In genomic region chr16:30894540-30895368, GRCh38 we compare ENCODE assay signal across 8 cellular contexts. TPM values are rescaled to one million over a fixed set of nuclear protein-coding genes. Genes with fewer than 3 reads are reported as not detected.
A peak's percentile ranks its signal among the peaks of the same experiment; 100 is the strongest.
DNase-seq lines count a peak whose midpoint lies in the region; ATAC-seq and TF ChIP-seq lines count a peak whose summit lies in the region.

No MANE protein-coding gene starts in this region.

- no peaks in the 10 kb centered on the region for H3K27me3 Mint-ChIP-seq in activated CD4-positive, alpha-beta T cell treated with anti-CD3 and anti-CD28 coated beads, Interleukin-2, amount 10 ng/mL, durations not matched to agents 7 days and 5 days

- H3K36me3 Mint-ChIP-seq in activated CD4-positive, alpha-beta T cell treated with anti-CD3 and anti-CD28 coated beads, Interleukin-2, amount 10 ng/mL, durations not matched to agents 7 days and 5 days (ENCODE audit: low read depth) = peaks cover 14% of the 10 kb centered on the region

- H3K27ac Mint-ChIP-seq in activated CD4-positive, alpha-beta T cell treated with anti-CD3 and anti-CD28 coated beads, Interleukin-2, amount 10 ng/mL, durations not matched to agents 7 days and 5 days = peak overlapping the region; percentile 88

- H3K36me3 ChIP-seq in adrenal gland (replicated peaks in 1 of 2) = peaks cover 0 to 3% of the 10 kb centered on the region in 2 donors
- peaks cover 0 to 18% of the 10 kb centered on the region in 2 donors for H3K36me3 ChIP-seq in left lung
- peaks cover 6% of the 10 kb centered on the region for H3K36me3 ChIP-seq in thoracic aorta

- peaks cover 55% of the 10 kb centered on the region for H3K4me1 Mint-ChIP-seq in activated CD4-positive, alpha-beta T cell treated with anti-CD3 and anti-CD28 coated beads, Interleukin-2, amount 10 ng/mL, durations not matched to agents 7 days and 5 days

- ATAC-seq in left lung = no peak
- no peak for ATAC-seq in thoracic aorta (ENCODE audit: insufficient number of reproducible peaks, low FRiP score, low read depth)

- H3K9me3 ChIP-seq in adrenal gland (replicated peaks in 1 of 3) = no peaks in the 10 kb centered on the region
- no peaks in the 10 kb centered on the region for H3K9me3 ChIP-seq in left lung
- H3K9me3 ChIP-seq in thoracic aorta = no peaks in the 10 kb centered on the region

- H3K9me3 Mint-ChIP-seq in activated CD4-positive, alpha-beta T cell treated with anti-CD3 and anti-CD28 coated beads, Interleukin-2, amount 10 ng/mL, durations not matched to agents 7 days and 5 days = no peaks in the 10 kb centered on the region

- no peak for DNase-seq in activated CD4-positive, alpha-beta T cell treated with anti-CD3 and anti-CD28 coated beads, Interleukin-2, amount 10 ng/mL, durations not matched to agents 7 days and 5 days
- no peak for DNase-seq in activated CD4-positive, alpha-beta T cell treated with anti-CD3 and anti-CD28 coated beads for 1 hour
- DNase-seq in adrenal gland (peak in 2 of 7 donors; percentile 21 to 25), left lung (peak in 1 of 2 donors; percentile 8), thoracic aorta (ENCODE audit: low spot score) (no peak), SIG-M5 (lab: John Stamatoyannopoulos, UW) (no peak), NCI-H1417 treated with DMSO at 0.1 percent for 48 hours (lab: John Stamatoyannopoulos, UW) (no peak)
- no peak for DNase-seq in activated CD8-positive, alpha-beta memory T cell treated with anti-CD3 and anti-CD28 coated beads for 24 hours

- H3K27me3 ChIP-seq in adrenal gland (no peaks in the 10 kb centered on the region), left lung (no peaks in the 10 kb centered on the region), thoracic aorta (replicated peaks; ENCODE audit: insufficient read depth) (no peaks in the 10 kb centered on the region)

- H3K4me1 ChIP-seq in adrenal gland (replicated peaks in 1 of 2) (peaks cover 9 to 45% of the 10 kb centered on the region in 2 donors), left lung (peaks cover 22 to 48% of the 10 kb centered on the region in 2 donors), thoracic aorta (ENCODE audit: control insufficient read depth in 1 of 2, low read depth in 2 of 2) (peaks cover 13 to 41% of the 10 kb centered on the region in 2 donors)

- intact Hi-C loops in adrenal gland (cut with DNase I) (no loop called here), left lung (cut with DNase I) (no loop called here)

- peak overlapping the region; percentile 74 for H3K4me3 Mint-ChIP-seq in activated CD4-positive, alpha-beta T cell treated with anti-CD3 and anti-CD28 coated beads, Interleukin-2, amount 10 ng/mL, durations not matched to agents 7 days and 5 days

- TF ChIP-seq CTCF in adrenal gland (IDR thresholded peaks at IDR 0.05) = no peak
- TF ChIP-seq CTCF in left lung (IDR thresholded peaks at IDR 0.05) = no peak
- TF ChIP-seq CTCF in thoracic aorta (IDR thresholded peaks at IDR 0.05) = no peak

- CTCF ChIA-PET in activated CD4-positive, alpha-beta T cell treated with anti-CD3 and anti-CD28 coated beads, Interleukin-2, amount 10 ng/mL, durations not matched to agents 7 days and 5 days (lab: Charles Lee) = no interaction called here

- WGBS in adrenal gland, 4 donors = 28 to 45% (median 40%) methylated on average over 16 of the region's 16 CpGs

- no peak for TF ChIP-seq POLR2A in adrenal gland (IDR thresholded peaks at IDR 0.05)

- peak overlapping the region in 1 of 4 donors; percentile 89 for H3K4me3 ChIP-seq in adrenal gland
- peak overlapping the region; percentile 24 to 76 for H3K4me3 ChIP-seq in left lung
- peak overlapping the region; percentile 93 for H3K4me3 ChIP-seq in thoracic aorta

- H3K27ac ChIP-seq in adrenal gland (peak overlapping the region in 4 of 5 donors; percentile 75 to 98 (median 88)), left lung (peak overlapping the region; percentile 93 to 98), thoracic aorta (peak overlapping the region; percentile 96 to 100)

- POLR2A ChIA-PET in activated CD4-positive, alpha-beta T cell treated with anti-CD3 and anti-CD28 coated beads, Interleukin-2, amount 10 ng/mL, durations not matched to agents 7 days and 5 days (lab: Charles Lee) = no interaction called here

RNA-seq across cellular contexts. Expression of gene BCL7C, which starts 0.9 kb away (rescaled TPM):
- 10 to 100 TPM; 21.8 to 22.1 TPM for total RNA-seq in activated CD4-positive, alpha-beta T cell treated with anti-CD3 and anti-CD28 coated beads, Interleukin-2, amount 10 ng/mL, durations not matched to agents 7 days and 5 days
- total RNA-seq in adrenal gland = 10 to 100 TPM; 18.0 to 45.3 (median 30.2) TPM
- polyA plus RNA-seq in adrenal gland = 10 to 100 TPM in 2 of 3 donors, 1 to 10 TPM in 1; 7.7 to 88.3 (median 50.1) TPM
- total RNA-seq in left lung = 10 to 100 TPM; 25.8 to 29.3 TPM
- total RNA-seq in thoracic aorta = 10 to 100 TPM; 35.6 to 55.2 TPM

RNA-seq across cellular contexts. Expression of gene CTF1, which starts 1.7 kb away (rescaled TPM):
- total RNA-seq in activated CD4-positive, alpha-beta T cell treated with anti-CD3 and anti-CD28 coated beads, Interleukin-2, amount 10 ng/mL, durations not matched to agents 7 days and 5 days = under 1 TPM; 0.22 to 0.31 TPM
- total RNA-seq in adrenal gland (10 to 100 TPM in 4 of 8 donors, 1 to 10 TPM in 4; 3.4 to 13.9 (median 9.1) TPM), left lung (1 to 10 TPM; 4.5 to 7.9 TPM), thoracic aorta (1 to 10 TPM; 3.8 TPM)
- 1 to 10 TPM; 4.0 to 7.0 (median 4.7) TPM for polyA plus RNA-seq in adrenal gland

RNA-seq across cellular contexts. Expression of gene FBXL19, which starts 28.6 kb away (rescaled TPM):
- 10 to 100 TPM; 21.7 to 22.4 TPM for total RNA-seq in activated CD4-positive, alpha-beta T cell treated with anti-CD3 and anti-CD28 coated beads, Interleukin-2, amount 10 ng/mL, durations not matched to agents 7 days and 5 days
- total RNA-seq in adrenal gland (10 to 100 TPM in 7 of 8 donors, 1 to 10 TPM in 1; 6.6 to 17.6 (median 12.5) TPM), left lung (10 to 100 TPM; 11.2 to 18.7 TPM), thoracic aorta (10 to 100 TPM; 14.5 to 18.7 TPM)
- 10 to 100 TPM in 2 of 3 donors, 1 to 10 TPM in 1; 1.6 to 74.1 (median 14.0) TPM for polyA plus RNA-seq in adrenal gland

RNA-seq across cellular contexts. Expression of gene ORAI3, which starts 54.1 kb away (rescaled TPM):
- 10 to 100 TPM; 18.4 to 19.0 TPM for total RNA-seq in activated CD4-positive, alpha-beta T cell treated with anti-CD3 and anti-CD28 coated beads, Interleukin-2, amount 10 ng/mL, durations not matched to agents 7 days and 5 days
- total RNA-seq in adrenal gland = 100 to 1,000 TPM in 1 of 8 donors, 10 to 100 TPM in 7; 25.6 to 101 (median 88.5) TPM
- 10 to 100 TPM; 19.5 to 60.5 (median 45.8) TPM for polyA plus RNA-seq in adrenal gland
- 10 to 100 TPM; 20.7 to 23.2 TPM for total RNA-seq in left lung
- 10 to 100 TPM; 19.0 to 35.7 TPM for total RNA-seq in thoracic aorta
